7 cellular contexts compared by ENCODE assay signal in genomic region chr6:1002989-1003388, GRCh38.
"Had no signal": no experiment of that assay in that cellular context is flagged by ENCODE, and none has a peak within 500 bp of the region (broad histone marks: within the 10 kb centered on the region; RNA-seq: fewer than 3 reads in every experiment).

No MANE protein-coding gene starts in this region.

- DNase-seq: GOT3, H9, HCEC 1CT, IMR-90, KBM-7 had no signal

- FAIRE-seq: H54, HTR-8/SVneo had no signal
